ENCODE assay signal across 17 cellular contexts in genomic region chr2:175009917-175010621, GRCh38.
"Had no signal": no experiment of that assay in that cellular context is flagged by ENCODE, and none has a peak within 500 bp of the region (broad histone marks: within the 10 kb centered on the region; RNA-seq: fewer than 3 reads in every experiment).

No MANE protein-coding gene starts in this region.

- ATAC-seq: esophagus mucosa; naive thymus-derived CD8-positive, alpha-beta T cell had no signal

- H3K27ac ChIP-seq: dorsolateral prefrontal cortex, neutrophil, skin epidermis, vagina had no signal

- H3K36me3 ChIP-seq: neutrophil, tibial nerve, vagina had no signal

- H3K27me3 ChIP-seq: dorsolateral prefrontal cortex, tibial nerve, vagina had no signal

- H3K4me3 ChIP-seq: dorsolateral prefrontal cortex, skin epidermis, tibial nerve, vagina had no signal

- H3K4me1 Mint-ChIP-seq: memory B cell had no signal

- H3K27ac Mint-ChIP-seq: memory B cell; naive thymus-derived CD8-positive, alpha-beta T cell had no signal

- H3K9me3 ChIP-seq: neutrophil, tibial nerve, vagina had no signal

- H3K36me3 Mint-ChIP-seq: memory B cell had no signal

- H3K9me3 Mint-ChIP-seq: memory B cell had no signal

- DNase-seq: activated CD4-positive, alpha-beta T cell treated with anti-CD3 and anti-CD28 coated beads for 1 hour; activated CD4-positive, alpha-beta T cell treated with anti-CD3 and anti-CD28 coated beads, Interleukin-2, amount 50 U/mL, for 4 hours; activated naive CD4-positive, alpha-beta T cell; activated T-cell treated with anti-CD3 and anti-CD28 coated beads for 4 hours; anterior cingulate cortex; dorsolateral prefrontal cortex; glutamatergic neuron; left ventricle myocardium superior; naive thymus-derived CD8-positive, alpha-beta T cell; stimulated activated CD4-positive, alpha-beta T cell treated with anti-CD3 and anti-CD28 coated beads, Interleukin-4, amount 100 ng/mL, for 24 hours; stimulated activated naive CD4-positive, alpha-beta T cell had no signal

- H3K4me3 Mint-ChIP-seq: memory B cell; naive thymus-derived CD8-positive, alpha-beta T cell had no signal
